In genomic region chr7:5677538-5678294, GRCh38 we compare ENCODE assay signal across 9 cellular contexts.
DNase-seq lines count a peak whose midpoint lies in the region; ATAC-seq, FAIRE-seq and TF ChIP-seq lines count a peak whose summit lies in the region.
"Had no signal": no experiment of that assay in that cellular context is flagged by ENCODE, and none has a peak within 500 bp of the region (broad histone marks: within the 10 kb centered on the region; RNA-seq: fewer than 3 reads in every experiment).

No MANE protein-coding gene starts in this region.

- peak; percentile 70 for ATAC-seq in stimulated activated naive CD8-positive, alpha-beta T cell treated with anti-CD3 and anti-CD28 coated beads, Interleukin-15, Interleukin-2, amounts not matched to agents 100 U/mL and 50 U/mL, for 24 hours
- ATAC-seq in HG03045 (IDR thresholded peaks at IDR 0.05; ENCODE audit: unreplicated experiment) = no peak

- no peaks in the 10 kb centered on the region for H3F3A ChIP-seq in Loucy (ENCODE audit: low read depth)

- peaks cover 10% of the 10 kb centered on the region; the same call in 1 of the 2 replicates for H3K36me3 ChIP-seq in Loucy (ENCODE audit: insufficient read depth, low read length)

- peak; percentile 49 for FAIRE-seq in TTC549 (lab: Jason Lieb, UNC)
- FAIRE-seq: frontal cortex had no signal

- no peaks in the 10 kb centered on the region for H3K4me1 ChIP-seq in Loucy (ENCODE audit: insufficient read depth, low read length, poor library complexity, severe bottlenecking)

- 25 to 27% methylated on average over 6 of the region's 6 CpGs for WGBS in lower leg skin, 2 donors

- no peak overlapping the region for H3K4me2 ChIP-seq in Loucy (ENCODE audit: low read depth, low read length, poor library complexity, severe bottlenecking)

- H3K27me3 ChIP-seq in Loucy (ENCODE audit: insufficient read depth, low read length, poor library complexity, severe bottlenecking) (no peaks in the 10 kb centered on the region), dorsolateral prefrontal cortex (no peaks in the 10 kb centered on the region)

- H3K27ac ChIP-seq in dorsolateral prefrontal cortex = peak overlapping the region in 41 of 59 donors; percentile 3 to 77 (median 39)

- H3K9ac ChIP-seq in Loucy (ENCODE audit: low read depth, low read length, poor library complexity, severe bottlenecking) = no peak overlapping the region

- peaks cover 14% of the 10 kb centered on the region; the same call in 1 of the 2 replicates for H3K79me2 ChIP-seq in Loucy (ENCODE audit: insufficient read depth, low read length)

- H3K4me3 ChIP-seq in Loucy (ENCODE audit: low read length, poor library complexity, severe bottlenecking) (no peak overlapping the region), dorsolateral prefrontal cortex (no peak overlapping the region), lower leg skin (ENCODE audit: low read depth, poor library complexity, severe bottlenecking) (no peak overlapping the region)

- no peaks in the 10 kb centered on the region for H3K9me2 ChIP-seq in Loucy (replicated peaks; ENCODE audit: low read depth, low read length)

- TF ChIP-seq CTCF in Loucy (conservative IDR thresholded peaks at IDR 0.05; ENCODE audit: low read length) = peak; percentile 76
- peak; percentile 42 to 87 (median 78) for TF ChIP-seq CTCF in dorsolateral prefrontal cortex (IDR thresholded peaks at IDR 0.05 in 54 of 56, conservative IDR thresholded peaks at IDR 0.05 in 2 of 56; ENCODE audit: low read depth in 1 of 56, partially characterized antibody in 56 of 56)
- TF ChIP-seq CTCF in lower leg skin (IDR thresholded peaks at IDR 0.05) = no peak

- intact Hi-C loops in dorsolateral prefrontal cortex (cut with DNase I) (loop anchor here (2.0 to 5.0 kb wide), 3 partner anchors 27 to 185 kb away; no protein-coding TSS in a partner anchor), lower leg skin (cut with DNase I; ENCODE audit: low total_unique reads) (no loop called here)

- TF ChIP-seq POLR2A in lower leg skin (IDR thresholded peaks at IDR 0.05) = no peak

- H4K20me1 ChIP-seq in Loucy (ENCODE audit: insufficient read depth, low read length, poor library complexity, severe bottlenecking) = peaks cover 4% of the 10 kb centered on the region

- H2AFZ ChIP-seq in Loucy (ENCODE audit: low read length) = no peak overlapping the region

- no peaks in the 10 kb centered on the region for H3K9me3 ChIP-seq in Loucy (ENCODE audit: insufficient read depth, low read depth, low read length)

- DNase-seq in NCI-H524 (lab: John Stamatoyannopoulos, UW) (peak; percentile 13 to 60), NCI-H524 treated with DMSO at 0.1 percent for 48 hours (lab: John Stamatoyannopoulos, UW) (no peak), dorsolateral prefrontal cortex (peak; percentile 57 to 79 (median 72)), lower leg skin (ENCODE audit: low spot score in 2 of 2) (peak; percentile 66 to 93)
- peak; percentile 47 for DNase-seq in stimulated activated naive CD8-positive, alpha-beta T cell treated with anti-CD3 and anti-CD28 coated beads, Interleukin-15, Interleukin-2, amounts not matched to agents 100 U/mL and 50 U/mL, for 24 hours

Comparison
In these comparisons a context has a peak if more than half of its experiments do, and no peak if none do; other contexts are left out.
1. CTCF ChIP-seq: peak in Loucy (single experiment) and dorsolateral prefrontal cortex (56 of 56); none in lower leg skin (0 of 3).